Comparison of ENCODE assay signal across 8 cellular contexts in the genomic region with DNA sequence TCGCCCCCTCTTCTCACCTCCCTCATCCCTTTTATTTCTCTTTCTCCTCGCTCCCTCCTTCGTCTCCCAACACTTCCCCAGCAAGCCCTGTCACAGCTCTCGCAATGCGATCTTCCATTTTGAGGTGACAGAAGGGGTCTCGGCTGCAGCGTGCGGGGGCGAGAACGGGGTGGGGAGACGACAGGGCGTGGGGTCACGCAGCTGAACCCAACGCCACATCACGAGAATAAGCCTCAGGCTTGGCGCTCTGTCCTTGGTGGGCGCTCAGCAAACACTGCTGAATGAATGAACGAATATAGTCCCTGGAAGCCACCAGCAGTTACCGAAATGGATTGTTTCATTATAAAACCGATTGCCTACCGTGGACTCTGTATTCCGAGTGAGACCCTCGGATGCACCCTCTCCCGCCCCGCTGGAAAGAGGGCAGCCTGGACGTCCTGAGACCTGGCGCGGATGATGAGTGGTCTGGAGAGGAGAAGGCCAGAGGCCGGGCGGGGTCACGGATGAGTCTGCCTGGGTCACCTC. TPM values are rescaled to one million over a fixed set of nuclear protein-coding genes. Genes with fewer than 3 reads are reported as not detected.
DNase-seq lines count a peak whose midpoint lies in the region; ATAC-seq and TF ChIP-seq lines count a peak whose summit lies in the region.

No MANE protein-coding gene starts in this region.

- POLR2A ChIA-PET in AG04449 (lab: Yijun Ruan, JAX), result no interaction called here
- POLR2A ChIA-PET in naive thymus-derived CD8-positive, alpha-beta T cell (lab: Charles Lee), result interaction anchor here (1.5 kb wide), 1 partner anchor 8 kb away, joined by 3 read pairs; no protein-coding TSS in a partner anchor

- peaks cover 3 to 34% (median 12%) of the 10 kb centered on the region in 3 donors for H3K36me3 Mint-ChIP-seq in naive thymus-derived CD8-positive, alpha-beta T cell

- H3K4me1 Mint-ChIP-seq in naive thymus-derived CD8-positive, alpha-beta T cell, result peaks cover 39 to 91% (median 71%) of the 10 kb centered on the region in 4 donors

- peak overlapping the region in 5 of 10 donors; percentile 10 to 84 (median 68) for H3K27ac Mint-ChIP-seq in naive thymus-derived CD8-positive, alpha-beta T cell

- H3K36me3 ChIP-seq in brain microvascular endothelial cell (replicated peaks), result no peaks in the 10 kb centered on the region

- ATAC-seq in naive thymus-derived CD8-positive, alpha-beta T cell, result no peak
- ATAC-seq in HG03108 (IDR thresholded peaks at IDR 0.05; ENCODE audit: unreplicated experiment), result no peak

- H3K27me3 ChIP-seq in HL-60 (ENCODE audit: insufficient read depth, poor library complexity, severe bottlenecking), result peaks cover 44% of the 10 kb centered on the region
- peaks cover 1% of the 10 kb centered on the region for H3K27me3 ChIP-seq in brain microvascular endothelial cell (replicated peaks)

- no peak for TF ChIP-seq CTCF in AG04449 (IDR thresholded peaks at IDR 0.05; ENCODE audit: insufficient read depth, low read length, missing control alignments)
- no peak for TF ChIP-seq CTCF in HL-60 (IDR thresholded peaks at IDR 0.05; ENCODE audit: insufficient read depth, low read length)
- TF ChIP-seq CTCF in brain microvascular endothelial cell (IDR thresholded peaks at IDR 0.05; ENCODE audit: low read depth, low read length, missing control alignments), result no peak

- H3K27me3 Mint-ChIP-seq in naive thymus-derived CD8-positive, alpha-beta T cell, result peaks cover 57 to 98% (median 76%) of the 10 kb centered on the region in 5 donors

- in situ Hi-C loops in brain microvascular endothelial cell (cut with HindIII; ENCODE audit: low pct_ligation_motif_present, low sequenced_read_pairs), result no loop called here

- H3K4me3 ChIP-seq in AG04449 (ENCODE audit: low read depth, low read length) (peak overlapping the region; percentile 87), HL-60 (replicated peaks; ENCODE audit: insufficient read depth, low read length) (peak overlapping the region; percentile 56), brain microvascular endothelial cell (ENCODE audit: low read depth, low read length) (peak overlapping the region; percentile 50)

- DNase-seq in AG04449 (ENCODE audit: low read depth, low spot score) (no peak), HL-60 (ENCODE audit: low read depth in 1 of 2, low spot score in 1 of 2) (no peak), brain microvascular endothelial cell (no peak), pons (ENCODE audit: low spot score) (no peak), mesenteric fat pad (ENCODE audit: low spot score) (no peak), NOMO-1 treated with DMSO at 0.1 percent for 48 hours (lab: John Stamatoyannopoulos, UW; ENCODE audit: unreplicated experiment) (no peak)
- peak in 3 of 10 donors; percentile 20 to 29 (median 20) for DNase-seq in naive thymus-derived CD8-positive, alpha-beta T cell

- no peak overlapping the region for H3K27ac ChIP-seq in HL-60 (replicated peaks)
- no peak overlapping the region for H3K27ac ChIP-seq in brain microvascular endothelial cell

- H3K9me3 Mint-ChIP-seq in naive thymus-derived CD8-positive, alpha-beta T cell, result peaks cover 2 to 33% (median 12%) of the 10 kb centered on the region in 9 donors

- peak overlapping the region; percentile 49 to 85 (median 78) for H3K4me3 Mint-ChIP-seq in naive thymus-derived CD8-positive, alpha-beta T cell

- CTCF ChIA-PET in AG04449 (lab: Yijun Ruan, JAX), result interaction anchor here (1.3 to 2.0 kb wide), 2 partner anchors 9 to 581 kb away, joined by 4 to 6 read pairs; no protein-coding TSS in a partner anchor

RNA-seq across cellular contexts. Expression of a gene that starts 3.9 kb away (rescaled TPM):
- under 1 TPM in 1 of 2 experiments, not detected in 1; 0.65 TPM for total RNA-seq in naive thymus-derived CD8-positive, alpha-beta T cell
- under 1 TPM in 2 of 3 donors, not detected in 1; 0.11 to 0.13 TPM for polyA plus RNA-seq in naive thymus-derived CD8-positive, alpha-beta T cell
- 20.0 TPM for total RNA-seq in mesenteric fat pad

Comparison
In these comparisons a context has a peak if more than half of its experiments do, and no peak if none do; other contexts are left out.
1. RNA of a gene that starts 3.9 kb away (total RNA-seq): 20.0 TPM in mesenteric fat pad (single experiment); 0.65 TPM in naive thymus-derived CD8-positive, alpha-beta T cell; every median in the first group is over 10 times any median in the second.
2. Peak in every context shown above with its lines, with median percentiles within 50 percentile points of each other: H3K4me3 ChIP-seq.